ENCODE assay signal across 8 cellular contexts in genomic region chr16:67993207-67994036, GRCh38. TPM values are rescaled to one million over a fixed set of nuclear protein-coding genes. Genes with fewer than 3 reads are reported as not detected.
DNase-seq lines count a peak whose midpoint lies in the region; ATAC-seq and TF ChIP-seq lines count a peak whose summit lies in the region.

No MANE protein-coding gene starts in this region.

- TF ChIP-seq CTCF in Loucy (conservative IDR thresholded peaks at IDR 0.05; ENCODE audit: low read length) (peak; percentile 86), uterus (IDR thresholded peaks at IDR 0.05) (peak; percentile 96 to 99 (median 97))

- peak overlapping the region; percentile 89 for H3K27ac Mint-ChIP-seq in activated naive CD8-positive, alpha-beta T cell treated with anti-CD3 and anti-CD28 coated beads, Interleukin-2, amount 50 U/mL, for 24 hours

- peak in 1 of 2 donors; percentile 35 for TF ChIP-seq POLR2A in uterus (IDR thresholded peaks at IDR 0.05)

- H3K4me3 Mint-ChIP-seq in activated naive CD8-positive, alpha-beta T cell treated with anti-CD3 and anti-CD28 coated beads, Interleukin-2, amount 50 U/mL, for 24 hours: peak overlapping the region; percentile 66

- no peaks in the 10 kb centered on the region for H3K36me3 ChIP-seq in GM23248 (ENCODE audit: low read depth)
- H3K36me3 ChIP-seq in Loucy (ENCODE audit: insufficient read depth, low read length): no peaks in the 10 kb centered on the region
- H3K36me3 ChIP-seq in uterus: no peaks in the 10 kb centered on the region

- in situ Hi-C loops in GM23248 (cut with MboI): no loop called here

- H3K4me1 ChIP-seq in GM23248 (ENCODE audit: insufficient read depth) (no peaks in the 10 kb centered on the region), Loucy (ENCODE audit: insufficient read depth, low read length, poor library complexity, severe bottlenecking) (peaks cover 7% of the 10 kb centered on the region), uterus (peaks cover 0 to 11% of the 10 kb centered on the region in 2 donors)

- H3K27me3 ChIP-seq in GM23248 (replicated peaks; ENCODE audit: insufficient read depth) (no peaks in the 10 kb centered on the region), Loucy (ENCODE audit: insufficient read depth, low read length, poor library complexity, severe bottlenecking) (no peaks in the 10 kb centered on the region), uterus (no peaks in the 10 kb centered on the region)

- ATAC-seq in activated naive CD8-positive, alpha-beta T cell treated with anti-CD3 and anti-CD28 coated beads, Interleukin-2, amount 50 U/mL, for 24 hours: peak; percentile 86
- ATAC-seq in left cardiac atrium: peak; percentile 94 to 97

- no peaks in the 10 kb centered on the region for H3K9me2 ChIP-seq in GM23248 (ENCODE audit: insufficient read depth)
- no peaks in the 10 kb centered on the region for H3K9me2 ChIP-seq in Loucy (replicated peaks; ENCODE audit: low read depth, low read length)

- H3K9ac ChIP-seq in GM23248 (peak overlapping the region; percentile 79), Loucy (ENCODE audit: low read depth, low read length, poor library complexity, severe bottlenecking) (peak overlapping the region; percentile 61)

- H3K79me2 ChIP-seq in GM23248 (ENCODE audit: insufficient read depth) (no peaks in the 10 kb centered on the region), Loucy (ENCODE audit: insufficient read depth, low read length) (no peaks in the 10 kb centered on the region)

- DNase-seq in ELR (ENCODE audit: low read depth): peak; percentile 82
- DNase-seq in GM23248: peak; percentile 86
- peak; percentile 66 for DNase-seq in T follicular helper cell (ENCODE audit: low read depth)
- DNase-seq in activated naive CD8-positive, alpha-beta T cell treated with anti-CD3 and anti-CD28 coated beads, Interleukin-2, amount 50 U/mL, for 24 hours: peak; percentile 90
- DNase-seq in left cardiac atrium: peak; percentile 88
- peak; percentile 4 for DNase-seq in renal cortical epithelial cell (ENCODE audit: low read depth)
- peak; percentile 72 to 77 for DNase-seq in uterus

- H3K9me3 ChIP-seq in GM23248 (ENCODE audit: low read depth) (no peaks in the 10 kb centered on the region), Loucy (ENCODE audit: insufficient read depth, low read depth, low read length) (no peaks in the 10 kb centered on the region), uterus (no peaks in the 10 kb centered on the region)

- H3F3A ChIP-seq in GM23248 (ENCODE audit: insufficient read depth): no peaks in the 10 kb centered on the region
- H3F3A ChIP-seq in Loucy (ENCODE audit: low read depth): no peaks in the 10 kb centered on the region

- H4K20me1 ChIP-seq in GM23248 (ENCODE audit: insufficient read depth) (no peaks in the 10 kb centered on the region), Loucy (ENCODE audit: insufficient read depth, low read length, poor library complexity, severe bottlenecking) (no peaks in the 10 kb centered on the region)

- H3K27ac ChIP-seq in GM23248: no peak overlapping the region
- peak overlapping the region; percentile 45 to 74 for H3K27ac ChIP-seq in uterus

- peak overlapping the region; percentile 96 for H2AFZ ChIP-seq in GM23248
- peak overlapping the region; percentile 83 for H2AFZ ChIP-seq in Loucy (ENCODE audit: low read length)

- intact Hi-C loops in left cardiac atrium (cut with DNase I): loop anchor here in 1 of 2 donors (5.0 kb wide), 2 partner anchors 49 to 234 kb away; no protein-coding TSS in a partner anchor
- intact Hi-C loops in uterus (cut with DNase I; ENCODE audit: low total_unique reads): no loop called here

- H3K27me3 Mint-ChIP-seq in activated naive CD8-positive, alpha-beta T cell treated with anti-CD3 and anti-CD28 coated beads, Interleukin-2, amount 50 U/mL, for 24 hours: no peaks in the 10 kb centered on the region

- 22 to 23% methylated on average over 29 to 31 of the region's 38 CpGs for WGBS in GM23248 (ENCODE audit: low coverage in 1 of 2, low lambda C conversion rate in 2 of 2, missing lambda C conversion rate in 2 of 2), 2 experiments

- H3K4me1 Mint-ChIP-seq in activated naive CD8-positive, alpha-beta T cell treated with anti-CD3 and anti-CD28 coated beads, Interleukin-2, amount 50 U/mL, for 24 hours: peaks cover 44% of the 10 kb centered on the region

- H3K36me3 Mint-ChIP-seq in activated naive CD8-positive, alpha-beta T cell treated with anti-CD3 and anti-CD28 coated beads, Interleukin-2, amount 50 U/mL, for 24 hours (ENCODE audit: low read depth): no peaks in the 10 kb centered on the region

- H3K4me2 ChIP-seq in GM23248 (ENCODE audit: unreplicated experiment): peak overlapping the region; percentile 69
- H3K4me2 ChIP-seq in Loucy (ENCODE audit: low read depth, low read length, poor library complexity, severe bottlenecking): peak overlapping the region; percentile 51

- H3K4me3 ChIP-seq in GM23248: peak overlapping the region; percentile 60
- H3K4me3 ChIP-seq in Loucy (ENCODE audit: low read length, poor library complexity, severe bottlenecking): peak overlapping the region; percentile 7
- peak overlapping the region; percentile 14 to 25 for H3K4me3 ChIP-seq in uterus

- H3K9me3 Mint-ChIP-seq in activated naive CD8-positive, alpha-beta T cell treated with anti-CD3 and anti-CD28 coated beads, Interleukin-2, amount 50 U/mL, for 24 hours: no peaks in the 10 kb centered on the region

RNA-seq across cellular contexts. Expression of gene DPEP2, which starts 5.9 kb away (rescaled TPM):
- total RNA-seq in GM23248 (2014; rRNA removed; shearing (Covaris generic)): not detected in 2 replicates
- not detected in 2 replicates for polyA plus RNA-seq in GM23248 (2016; fragmentation: Nextera tagmentation; extraction: Ambion mirVana)
- total RNA-seq in left cardiac atrium (1 to 10 TPM; 1.1 to 2.7 TPM), renal cortical epithelial cell (not detected in 2 replicates), uterus (1 to 10 TPM in 1 of 4 donors, under 1 TPM in 2, not detected in 1; 0.77 to 2.3 (median 0.83) TPM)

RNA-seq across cellular contexts. Expression of gene DPEP3, which starts 13.1 kb away (rescaled TPM):
- not detected in 2 replicates for total RNA-seq in GM23248 (2014; rRNA removed; shearing (Covaris generic))
- not detected in 2 replicates for polyA plus RNA-seq in GM23248 (2016; fragmentation: Nextera tagmentation; extraction: Ambion mirVana)
- total RNA-seq in left cardiac atrium (not detected), renal cortical epithelial cell (not detected in 2 replicates), uterus (under 1 TPM in 1 of 4 donors, not detected in 3; 0.14 TPM)

RNA-seq across cellular contexts. Expression of gene DPEP2NB, which starts 22.3 kb away (rescaled TPM):
- not detected in 2 replicates for total RNA-seq in GM23248 (2014; rRNA removed; shearing (Covaris generic))
- polyA plus RNA-seq in GM23248 (2016; fragmentation: Nextera tagmentation; extraction: Ambion mirVana): not detected in 2 replicates
- not detected for total RNA-seq in left cardiac atrium
- total RNA-seq in renal cortical epithelial cell: not detected in 2 replicates
- total RNA-seq in uterus: not detected

RNA-seq across cellular contexts. Expression of gene SLC12A4, which starts 25.0 kb away (rescaled TPM):
- 93.2 and 101 TPM in 2 replicates for total RNA-seq in GM23248 (2014; rRNA removed; shearing (Covaris generic))
- polyA plus RNA-seq in GM23248 (2016; fragmentation: Nextera tagmentation; extraction: Ambion mirVana): 57.5 and 63.0 TPM in 2 replicates
- 10 to 100 TPM; 52.0 to 98.2 TPM for total RNA-seq in left cardiac atrium
- 42.0 and 104 TPM in 2 replicates for total RNA-seq in renal cortical epithelial cell
- total RNA-seq in uterus: 100 to 1,000 TPM in 1 of 4 donors, 10 to 100 TPM in 3; 25.6 to 137 (median 62.3) TPM

RNA-seq across cellular contexts. Expression of gene DDX28, which starts 29.6 kb away (rescaled TPM):
- total RNA-seq in GM23248 (2014; rRNA removed; shearing (Covaris generic)): 8.8 and 9.7 TPM in 2 replicates
- 8.3 and 9.0 TPM in 2 replicates for polyA plus RNA-seq in GM23248 (2016; fragmentation: Nextera tagmentation; extraction: Ambion mirVana)
- total RNA-seq in left cardiac atrium: 1 to 10 TPM; 7.2 to 8.4 TPM
- total RNA-seq in renal cortical epithelial cell: 12.9 TPM in 2 replicates
- total RNA-seq in uterus: 10 to 100 TPM in 2 of 4 donors, 1 to 10 TPM in 2; 2.9 to 14.1 (median 11.8) TPM

Comparison
In these comparisons a context has a peak if more than half of its experiments do, and no peak if none do; other contexts are left out.
1. DNase-seq: peak in every context shown above with its lines; median percentile 90 in activated naive CD8-positive, alpha-beta T cell treated with anti-CD3 and anti-CD28 coated beads, Interleukin-2, amount 50 U/mL, for 24 hours; 88 in left cardiac atrium; 86 in GM23248; 82 in ELR; 74 in uterus; 66 in T follicular helper cell; 4 in renal cortical epithelial cell.
2. H3K4me3 ChIP-seq: peak in every context shown above with its lines; median percentile 60 in GM23248; 20 in uterus; 7 in Loucy.